In genomic region chr7:128724743-128725142, GRCh38 we compare ENCODE assay signal across 39 cellular contexts. TPM values are rescaled to one million over a fixed set of nuclear protein-coding genes. Genes with fewer than 3 reads are reported as not detected.
"Had no signal": no experiment of that assay in that cellular context is flagged by ENCODE, and none has a peak within 500 bp of the region (broad histone marks: within the 10 kb centered on the region; RNA-seq: fewer than 3 reads in every experiment).

No MANE protein-coding gene starts in this region.

- H3K4me1 Mint-ChIP-seq: activated B cell treated with CpG ODN at 0.5 μM for 24 hours; activated CD4-positive, alpha-beta T cell treated with anti-CD3 and anti-CD28 coated beads, Interleukin-2, amount 10 ng/mL, durations not matched to agents 24 days and 14 days; activated naive CD8-positive, alpha-beta T cell treated with anti-CD3 and anti-CD28 coated beads for 36 hours; activated T-helper 17 cell treated with anti-CD3 and anti-CD28 coated beads, Interleukin-2, amount 50 U/mL, for 72 hours; central memory CD8-positive, alpha-beta T cell had no signal

- H3K9me3 Mint-ChIP-seq: activated B cell treated with CpG ODN at 0.5 μM for 24 hours; activated CD4-positive, alpha-beta memory T cell treated with anti-CD3 and anti-CD28 coated beads for 36 hours; activated CD4-positive, alpha-beta T cell treated with anti-CD3 and anti-CD28 coated beads, Interleukin-2, amount 10 ng/mL, durations not matched to agents 24 days and 14 days; activated CD8-positive, alpha-beta T cell treated with anti-CD3 and anti-CD28 coated beads for 36 hours; activated naive CD4-positive, alpha-beta T cell treated with anti-CD3 and anti-CD28 coated beads for 36 hours; activated naive CD4-positive, alpha-beta T cell treated with anti-CD3 and anti-CD28 coated beads, Interleukin-2, amount 50 U/mL, for 72 hours; activated naive CD8-positive, alpha-beta T cell treated with anti-CD3 and anti-CD28 coated beads for 36 hours; activated T-cell treated with anti-CD3 and anti-CD28 coated beads, Interleukin-2, amount 50 U/mL, for 4 hours; activated T-cell treated with anti-CD3 and anti-CD28 coated beads, Interleukin-2, amount 50 U/mL, for 72 hours; activated T-helper 1 cell treated with anti-CD3 and anti-CD28 coated beads, Interleukin-12 subunit alpha, Interleukin-12 subunit beta, Interleukin-2, Interleukin-4 antibody, amounts not matched to agents 30 ng/mL and 10 ng/mL and 1 ng/mL, durations not matched to agents 14 hours and 24 hours and 36 hours; activated T-helper 17 cell treated with anti-CD3 and anti-CD28 coated beads, Interleukin-2, amount 50 U/mL, for 72 hours; central memory CD8-positive, alpha-beta T cell; T-helper 1 cell treated with Interleukin-12 subunit alpha and Interleukin-12 subunit beta and Interleukin-4 antibody, amounts not matched to agents 30 μg/mL and 1 μg/mL, for 36 hours; T-helper 2 cell treated with Interferon-gamma antibody and Interleukin-4, amounts not matched to agents 5 μg/mL and 100 μg/mL, for 36 hours had no signal

- DNase-seq: activated B cell treated with CpG ODN at 0.5 μM for 24 hours; activated CD4-positive, alpha-beta memory T cell treated with anti-CD3 and anti-CD28 coated beads for 36 hours; activated CD4-positive, alpha-beta T cell treated with anti-CD3 and anti-CD28 coated beads for 4 hours; activated CD4-positive, alpha-beta T cell treated with anti-CD3 and anti-CD28 coated beads, Interleukin-2, amount 10 ng/mL, durations not matched to agents 24 days and 14 days; activated CD4-positive, alpha-beta T cell treated with anti-CD3 and anti-CD28 coated beads, Interleukin-2, amount 50 U/mL, for 1 hour; activated CD4-positive, alpha-beta T cell treated with anti-CD3 and anti-CD28 coated beads, Interleukin-2, amount 50 U/mL, for 4 hours; activated CD4-positive, CD25-positive, alpha-beta regulatory T cell treated with anti-CD3 and anti-CD28 coated beads, Interleukin-2, amount 50 U/mL, for 72 hours; activated CD8-positive, alpha-beta memory T cell treated with anti-CD3 and anti-CD28 coated beads, Interleukin-2, amount 50 U/mL, for 4 hours; activated CD8-positive, alpha-beta T cell treated with anti-CD3 and anti-CD28 coated beads for 36 hours; activated effector memory CD4-positive, alpha-beta T cell treated with anti-CD3 and anti-CD28 coated beads, Interleukin-2, amount 50 U/mL, for 16 hours; activated gamma-delta T cell treated with Interleukin-2 at 50 U/mL for 16 hours; activated naive CD4-positive, alpha-beta T cell; activated naive CD4-positive, alpha-beta T cell treated with anti-CD3 and anti-CD28 coated beads for 36 hours; activated naive CD4-positive, alpha-beta T cell treated with anti-CD3 and anti-CD28 coated beads, Interleukin-2, amount 50 U/mL, for 16 hours; activated naive CD8-positive, alpha-beta T cell treated with anti-CD3 and anti-CD28 coated beads for 36 hours; activated T-cell treated with anti-CD3 and anti-CD28 coated beads for 4 hours; activated T-cell treated with anti-CD3 and anti-CD28 coated beads, Interleukin-2, amount 50 U/mL, for 1 hour; activated T-cell treated with anti-CD3 and anti-CD28 coated beads, Interleukin-2, amount 50 U/mL, for 4 hours; activated T-cell treated with anti-CD3 and anti-CD28 coated beads, Interleukin-2, amount 50 U/mL, for 72 hours; adrenal gland; amniotic stem cell; body of pancreas; caudate nucleus; cerebellar nuclear complex; T-helper 1 cell; T-helper 2 cell; T-helper 9 cell had no signal

- H3K4me1 ChIP-seq: adrenal gland, body of pancreas had no signal

- H3K27ac Mint-ChIP-seq: activated B cell treated with CpG ODN at 0.5 μM for 24 hours; activated CD4-positive, alpha-beta memory T cell treated with anti-CD3 and anti-CD28 coated beads for 36 hours; activated CD4-positive, alpha-beta T cell treated with anti-CD3 and anti-CD28 coated beads, Interleukin-2, amount 10 ng/mL, durations not matched to agents 24 days and 14 days; activated CD8-positive, alpha-beta T cell treated with anti-CD3 and anti-CD28 coated beads for 36 hours; activated naive CD4-positive, alpha-beta T cell treated with anti-CD3 and anti-CD28 coated beads for 36 hours; activated naive CD8-positive, alpha-beta T cell treated with anti-CD3 and anti-CD28 coated beads for 36 hours; activated T-cell treated with anti-CD3 and anti-CD28 coated beads, Interleukin-2, amount 50 U/mL, for 72 hours; activated T-helper 1 cell treated with anti-CD3 and anti-CD28 coated beads, Interleukin-12 subunit alpha, Interleukin-12 subunit beta, Interleukin-2, Interleukin-4 antibody, amounts not matched to agents 30 ng/mL and 10 ng/mL and 1 ng/mL, durations not matched to agents 14 hours and 24 hours and 36 hours; activated T-helper 17 cell treated with anti-CD3 and anti-CD28 coated beads, Interleukin-2, amount 50 U/mL, for 72 hours; T-helper 1 cell treated with Interleukin-12 subunit alpha and Interleukin-12 subunit beta and Interleukin-4 antibody, amounts not matched to agents 30 μg/mL and 1 μg/mL, for 36 hours; T-helper 2 cell treated with Interferon-gamma antibody and Interleukin-4, amounts not matched to agents 5 μg/mL and 100 μg/mL, for 36 hours had no signal

- H3K36me3 ChIP-seq: adrenal gland, cardiac muscle cell had no signal

- H3K4me3 Mint-ChIP-seq: activated B cell treated with CpG ODN at 0.5 μM for 24 hours; activated CD4-positive, alpha-beta memory T cell treated with anti-CD3 and anti-CD28 coated beads for 36 hours; activated CD4-positive, alpha-beta T cell treated with anti-CD3 and anti-CD28 coated beads, Interleukin-2, amount 10 ng/mL, durations not matched to agents 24 days and 14 days; activated CD8-positive, alpha-beta T cell treated with anti-CD3 and anti-CD28 coated beads for 36 hours; activated naive CD4-positive, alpha-beta T cell treated with anti-CD3 and anti-CD28 coated beads for 36 hours; activated naive CD8-positive, alpha-beta T cell treated with anti-CD3 and anti-CD28 coated beads for 36 hours; activated T-cell treated with anti-CD3 and anti-CD28 coated beads, Interleukin-2, amount 50 U/mL, for 4 hours; activated T-cell treated with anti-CD3 and anti-CD28 coated beads, Interleukin-2, amount 50 U/mL, for 72 hours; activated T-helper 1 cell treated with anti-CD3 and anti-CD28 coated beads, Interleukin-12 subunit alpha, Interleukin-12 subunit beta, Interleukin-2, Interleukin-4 antibody, amounts not matched to agents 30 ng/mL and 10 ng/mL and 1 ng/mL, durations not matched to agents 14 hours and 24 hours and 36 hours; activated T-helper 17 cell treated with anti-CD3 and anti-CD28 coated beads, Interleukin-2, amount 50 U/mL, for 72 hours; central memory CD8-positive, alpha-beta T cell; T-helper 1 cell treated with Interleukin-12 subunit alpha and Interleukin-12 subunit beta and Interleukin-4 antibody, amounts not matched to agents 30 μg/mL and 1 μg/mL, for 36 hours; T-helper 2 cell treated with Interferon-gamma antibody and Interleukin-4, amounts not matched to agents 5 μg/mL and 100 μg/mL, for 36 hours had no signal

- H3K4me3 ChIP-seq: adrenal gland, body of pancreas, cardiac muscle cell had no signal

- H3K27ac ChIP-seq: adrenal gland, body of pancreas, cardiac muscle cell, VCaP had no signal

- H3K36me3 Mint-ChIP-seq: activated CD4-positive, alpha-beta memory T cell treated with anti-CD3 and anti-CD28 coated beads for 36 hours; activated naive CD4-positive, alpha-beta T cell treated with anti-CD3 and anti-CD28 coated beads, Interleukin-2, amount 50 U/mL, for 72 hours; activated naive CD8-positive, alpha-beta T cell treated with anti-CD3 and anti-CD28 coated beads for 36 hours had no signal

- H3K27me3 ChIP-seq: adrenal gland, body of pancreas, cardiac muscle cell had no signal

- H3K9me3 ChIP-seq: adrenal gland, body of pancreas had no signal

- H3K27me3 Mint-ChIP-seq: activated CD8-positive, alpha-beta T cell treated with anti-CD3 and anti-CD28 coated beads for 36 hours had no signal

RNA-seq across cellular contexts. Expression of gene OPN1SW, which starts 50.9 kb away (rescaled TPM):
- total RNA-seq: activated B cell treated with CpG ODN at 0.5 μM for 24 hours; activated CD4-positive, alpha-beta memory T cell treated with anti-CD3 and anti-CD28 coated beads for 36 hours; activated CD4-positive, alpha-beta T cell treated with anti-CD3 and anti-CD28 coated beads, Interleukin-2, amount 10 ng/mL, durations not matched to agents 24 days and 14 days; activated CD8-positive, alpha-beta memory T cell treated with anti-CD3 and anti-CD28 coated beads for 36 hours; activated CD8-positive, alpha-beta T cell treated with anti-CD3 and anti-CD28 coated beads for 36 hours; activated naive CD4-positive, alpha-beta T cell treated with anti-CD3 and anti-CD28 coated beads for 36 hours; activated naive CD4-positive, alpha-beta T cell treated with anti-CD3 and anti-CD28 coated beads, Interleukin-2, amount 50 U/mL, for 72 hours; activated naive CD8-positive, alpha-beta T cell treated with anti-CD3 and anti-CD28 coated beads for 36 hours; activated T-cell treated with anti-CD3 and anti-CD28 coated beads, Interleukin-2, amount 50 U/mL, for 4 hours; activated T-cell treated with anti-CD3 and anti-CD28 coated beads, Interleukin-2, amount 50 U/mL, for 72 hours; activated T-helper 1 cell treated with anti-CD3 and anti-CD28 coated beads, Interleukin-12 subunit alpha, Interleukin-12 subunit beta, Interleukin-2, Interleukin-4 antibody, amounts not matched to agents 30 ng/mL and 10 ng/mL and 1 ng/mL, durations not matched to agents 14 hours and 24 hours and 36 hours; activated T-helper 17 cell treated with anti-CD3 and anti-CD28 coated beads, Interleukin-2, amount 50 U/mL, for 72 hours; adrenal gland; astrocyte; body of pancreas; bronchial epithelial cell; cardiac muscle cell; chondrocyte had no signal
- polyA plus RNA-seq: adrenal gland had no signal

RNA-seq across cellular contexts. Expression of gene GARIN1A, which starts 52.7 kb away (rescaled TPM):
- total RNA-seq: activated naive CD4-positive, alpha-beta T cell treated with anti-CD3 and anti-CD28 coated beads for 36 hours had no signal
